ENCODE assay signal across 7 cellular contexts in the genomic region with DNA sequence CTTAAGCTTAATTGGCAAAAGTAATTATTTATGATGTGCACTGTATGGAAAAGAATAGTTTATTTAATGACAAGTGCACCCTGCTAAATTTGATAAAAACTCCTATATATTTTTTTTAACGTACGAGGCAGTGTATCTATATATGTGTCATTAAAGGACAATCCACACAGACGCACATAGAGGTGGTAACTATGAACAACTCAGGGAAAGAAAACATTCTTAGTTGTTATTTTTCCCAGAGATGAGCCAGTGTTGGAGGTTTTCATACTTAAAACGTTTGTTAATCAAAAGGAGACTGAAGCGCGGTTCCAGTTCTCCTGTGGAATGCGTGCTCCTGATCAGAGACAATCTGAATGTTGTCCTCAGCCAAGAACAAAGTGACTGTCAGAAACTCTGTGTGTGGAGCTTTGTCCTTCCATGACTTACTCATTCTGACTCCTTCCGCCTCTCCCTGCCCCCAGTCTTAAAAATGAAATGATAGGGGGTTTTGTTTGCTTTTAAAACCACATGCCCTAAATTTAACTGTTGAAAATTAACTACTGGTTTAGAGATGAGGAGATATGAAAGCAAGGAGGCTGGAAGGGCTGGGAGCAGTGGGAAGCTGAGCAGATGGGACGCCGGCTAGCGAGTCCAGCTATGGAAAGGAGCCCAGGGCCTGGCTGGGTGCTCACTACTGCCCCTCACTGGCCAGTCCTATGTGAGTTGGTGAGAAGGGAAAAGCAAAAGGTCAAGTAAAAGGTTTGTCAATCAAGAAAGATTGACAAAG.
A peak's percentile ranks its signal among the peaks of the same experiment; 100 is the strongest.
DNase-seq lines count a peak whose midpoint lies in the region; ATAC-seq and TF ChIP-seq lines count a peak whose summit lies in the region.

No MANE protein-coding gene starts in this region.

- 3% methylated on average over 11 of the region's 11 CpGs for WGBS in GM23248 (ENCODE audit: low coverage in 1 of 2, low lambda C conversion rate in 2 of 2, missing lambda C conversion rate in 2 of 2), 2 experiments
- WGBS in psoas muscle, 3 donors, result 29 to 55% (median 42%) methylated on average over 11 of the region's 11 CpGs

- H3K27ac ChIP-seq in GM23248 (peak overlapping the region; percentile 93), psoas muscle (peak overlapping the region; percentile 76)

- no peaks in the 10 kb centered on the region for H3K36me3 ChIP-seq in GM23248 (ENCODE audit: low read depth)
- H3K36me3 ChIP-seq in psoas muscle (ENCODE audit: insufficient read depth in 1 of 2, low read depth in 1 of 2), result peaks cover 0 to 64% of the 10 kb centered on the region in 2 donors

- no peaks in the 10 kb centered on the region for H3K79me2 ChIP-seq in GM23248 (ENCODE audit: insufficient read depth)

- H3K9me2 ChIP-seq in GM23248 (ENCODE audit: insufficient read depth), result no peaks in the 10 kb centered on the region

- H3K4me3 Mint-ChIP-seq in glutamatergic neuron (ENCODE audit: unreplicated experiment), result no peak overlapping the region

- no peaks in the 10 kb centered on the region for H3K27me3 ChIP-seq in GM23248 (replicated peaks; ENCODE audit: insufficient read depth)
- H3K27me3 ChIP-seq in psoas muscle (ENCODE audit: insufficient read depth in 3 of 3, low read length in 2 of 3), result no peaks in the 10 kb centered on the region

- H4K20me1 ChIP-seq in GM23248 (ENCODE audit: insufficient read depth), result no peaks in the 10 kb centered on the region

- H3K9me3 ChIP-seq in GM23248 (ENCODE audit: low read depth), result no peaks in the 10 kb centered on the region
- no peaks in the 10 kb centered on the region for H3K9me3 ChIP-seq in psoas muscle

- H3K27ac Mint-ChIP-seq in glutamatergic neuron (ENCODE audit: unreplicated experiment), result peak overlapping the region; percentile 74

- in situ Hi-C loops in GM23248 (cut with MboI), result no loop called here

- peaks cover 6% of the 10 kb centered on the region for H3K27me3 Mint-ChIP-seq in glutamatergic neuron (ENCODE audit: unreplicated experiment)

- TF ChIP-seq CTCF in glutamatergic neuron (IDR thresholded peaks at IDR 0.05; ENCODE audit: partially characterized antibody, unreplicated experiment) (peak; percentile 69), psoas muscle (IDR thresholded peaks at IDR 0.05) (peak; percentile 57)

- H3K4me2 ChIP-seq in GM23248 (ENCODE audit: unreplicated experiment), result peak overlapping the region; percentile 88

- H3K9ac ChIP-seq in GM23248, result peak overlapping the region; percentile 80

- peaks cover 32% of the 10 kb centered on the region for H3F3A ChIP-seq in GM23248 (ENCODE audit: insufficient read depth)

- peak; percentile 24 to 68 (median 58) for ATAC-seq in psoas muscle
- no peak for ATAC-seq in HG03108 (IDR thresholded peaks at IDR 0.05; ENCODE audit: unreplicated experiment)
- ATAC-seq in GM19328 (IDR thresholded peaks at IDR 0.05; ENCODE audit: unreplicated experiment), result no peak

- H3K4me3 ChIP-seq in GM23248, result peak overlapping the region; percentile 70
- peak overlapping the region; percentile 16 for H3K4me3 ChIP-seq in psoas muscle

- peak overlapping the region; percentile 88 for H2AFZ ChIP-seq in GM23248

- intact Hi-C loops in psoas muscle (cut with DNase I), result loop anchor here in 1 of 2 donors (10.0 kb wide), 1 partner anchor 200 kb away; no protein-coding TSS in a partner anchor

- H3K4me1 ChIP-seq in GM23248 (ENCODE audit: insufficient read depth) (peaks cover 30% of the 10 kb centered on the region), psoas muscle (peaks cover 84% of the 10 kb centered on the region)

- H3K4me1 Mint-ChIP-seq in glutamatergic neuron (ENCODE audit: low read depth, unreplicated experiment), result peaks cover 23% of the 10 kb centered on the region

- peak; percentile 90 for DNase-seq in GM23248
- peak; percentile 64 for DNase-seq in SW480 (ENCODE audit: low spot score)
- peak; percentile 85 for DNase-seq in glutamatergic neuron
- peak in 1 of 2 donors; percentile 60 for DNase-seq in psoas muscle
- no peak for DNase-seq in activated naive CD4-positive, alpha-beta T cell (lab: John Stamatoyannopoulos, UW)

- H3K9me3 Mint-ChIP-seq in glutamatergic neuron (ENCODE audit: unreplicated experiment), result no peaks in the 10 kb centered on the region

- no peaks in the 10 kb centered on the region for H3K36me3 Mint-ChIP-seq in glutamatergic neuron (ENCODE audit: unreplicated experiment)

Comparison
In these comparisons a context has a peak if more than half of its experiments do, and no peak if none do; other contexts are left out.
1. DNase-seq: peak in GM23248 (single experiment), SW480 (single experiment) and glutamatergic neuron (single experiment); none in activated naive CD4-positive, alpha-beta T cell (0 of 4).
2. ATAC-seq: peak in psoas muscle (4 of 4); none in HG03108 (single experiment) and GM19328 (single experiment).